ENCODE assay signal across 21 cellular contexts in genomic region chr2:200418399-200418798, GRCh38.
"Had no signal": no experiment of that assay in that cellular context is flagged by ENCODE, and none has a peak within 500 bp of the region (broad histone marks: within the 10 kb centered on the region; RNA-seq: fewer than 3 reads in every experiment).

No MANE protein-coding gene starts in this region.

- H3K27me3 Mint-ChIP-seq: IgD-negative memory B cell had no signal

- H3K9me3 ChIP-seq: SJCRH30 had no signal

- H3K4me1 ChIP-seq: SJCRH30 had no signal

- H3K27ac Mint-ChIP-seq: IgD-negative memory B cell had no signal

- H3K9me3 Mint-ChIP-seq: IgD-negative memory B cell had no signal

- H3K27ac ChIP-seq: HL-60, KMS-11, SJCRH30 had no signal

- DNase-seq: MV-4-11, NCI-H1048, NCI-H1105, NCI-H1417, NCI-H1436 treated with DMSO at 0.1 percent for 48 hours, NCI-H1694, NCI-H187 treated with DMSO at 0.1 percent for 48 hours, NCI-H2081, NCI-H2107, NCI-H2227 treated with DMSO at 0.1 percent for 48 hours, NCI-H446, NCI-H510A, NCI-H524 treated with DMSO at 0.1 percent for 48 hours, NCI-H69, NCI-H774, SHP77 treated with DMSO at 0.1 percent for 48 hours, SJCRH30 had no signal

- H3K4me1 Mint-ChIP-seq: IgD-negative memory B cell had no signal

- H3K36me3 Mint-ChIP-seq: IgD-negative memory B cell had no signal

- H3K4me3 Mint-ChIP-seq: IgD-negative memory B cell had no signal

- H3K4me3 ChIP-seq: K562, SJCRH30 had no signal
